ENCODE assay signal across 7 cellular contexts in the genomic region with DNA sequence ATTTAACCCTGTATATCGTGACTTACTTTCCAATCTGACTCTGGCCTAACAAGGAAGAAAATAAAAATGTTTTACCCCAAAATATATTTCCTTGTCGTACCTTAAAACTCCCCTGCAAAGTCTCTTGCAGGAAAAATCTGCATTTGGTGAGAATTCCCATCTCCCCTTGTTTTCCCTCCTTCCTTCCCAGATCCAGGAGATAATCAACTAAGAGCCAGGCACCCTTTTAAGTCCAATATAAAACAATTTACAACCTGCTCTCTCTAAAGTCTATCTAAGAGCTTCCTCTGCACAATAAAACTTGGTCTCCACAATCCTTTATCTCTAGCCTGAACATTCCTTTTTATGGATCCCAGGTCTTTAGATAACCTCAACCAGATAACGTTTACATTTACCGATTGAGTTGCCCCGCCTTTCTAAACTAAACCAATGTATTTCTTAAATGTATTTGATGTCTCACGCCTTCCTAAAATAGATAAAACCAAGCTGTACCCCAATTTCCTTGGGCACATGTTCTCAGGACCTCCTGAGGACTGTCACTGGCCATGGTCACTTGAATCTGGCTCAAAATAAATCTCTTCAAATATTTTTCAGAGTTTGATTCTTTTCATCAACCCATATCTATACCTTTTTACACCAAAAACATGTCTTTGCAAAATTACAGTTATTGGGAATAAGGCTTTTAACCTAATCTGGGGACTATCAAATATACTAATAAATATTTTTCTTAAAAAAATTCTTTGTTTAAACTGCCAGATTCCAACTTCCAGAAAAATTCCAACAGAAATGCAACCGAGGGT. TPM values are rescaled to one million over a fixed set of nuclear protein-coding genes. Genes with fewer than 3 reads are reported as not detected.
DNase-seq lines count a peak whose midpoint lies in the region; ATAC-seq and TF ChIP-seq lines count a peak whose summit lies in the region.

No MANE protein-coding gene starts in this region.

- H3K9me2 ChIP-seq in hepatocyte (replicated peaks; ENCODE audit: insufficient read depth): no peaks in the 10 kb centered on the region

- 10% methylated on average over 7 of the region's 7 CpGs for WGBS in hepatocyte (ENCODE audit: low lambda C conversion rate, missing lambda C conversion rate)
- WGBS in spleen, 5 donors: 32 to 45% (median 38%) methylated on average over 7 of the region's 7 CpGs

- no peak for TF ChIP-seq POLR2A in spleen (IDR thresholded peaks at IDR 0.05)

- H3K27ac Mint-ChIP-seq in HFFc6: peak overlapping the region; percentile 98

- H3K27ac ChIP-seq in WERI-Rb-1 (peak overlapping the region; percentile 99), hepatocyte (peak overlapping the region; percentile 99), spleen (peak overlapping the region; percentile 95 to 99 (median 99))

- H3K36me3 ChIP-seq in WERI-Rb-1 (peaks cover 35% of the 10 kb centered on the region), hepatocyte (replicated peaks; ENCODE audit: insufficient read depth, low read depth) (no peaks in the 10 kb centered on the region), spleen (peaks cover 0 to 37% (median 13%) of the 10 kb centered on the region in 6 donors)

- peaks cover 41% of the 10 kb centered on the region for H3K79me2 ChIP-seq in hepatocyte

- DNase-seq in HFFc6: no peak
- DNase-seq in WERI-Rb-1: no peak
- DNase-seq in hepatocyte (ENCODE audit: low spot score): peak; percentile 20
- DNase-seq in spleen: no peak
- DNase-seq in cortex of kidney (lab: John Stamatoyannopoulos, UW): no peak

- H3K9me3 ChIP-seq in WERI-Rb-1 (ENCODE audit: severe bottlenecking): no peaks in the 10 kb centered on the region
- H3K9me3 ChIP-seq in hepatocyte (ENCODE audit: low read depth): no peaks in the 10 kb centered on the region
- no peaks in the 10 kb centered on the region for H3K9me3 ChIP-seq in spleen

- peaks cover 24% of the 10 kb centered on the region; the same call in 1 of the 2 replicates for H3K36me3 Mint-ChIP-seq in HFFc6 (ENCODE audit: low read depth)

- no peaks in the 10 kb centered on the region for H3K27me3 Mint-ChIP-seq in HFFc6 (ENCODE audit: insufficient read depth)

- peak overlapping the region; percentile 98 for H3K4me3 ChIP-seq in WERI-Rb-1 (ENCODE audit: low read depth, low read length)
- peak overlapping the region; percentile 65 for H3K4me3 ChIP-seq in hepatocyte
- H3K4me3 ChIP-seq in spleen: peak overlapping the region; percentile 64 to 91 (median 68)

- H3K27me3 ChIP-seq in WERI-Rb-1 (ENCODE audit: insufficient read depth, low read depth, severe bottlenecking) (no peaks in the 10 kb centered on the region), hepatocyte (no peaks in the 10 kb centered on the region), spleen (replicated peaks in 1 of 7) (no peaks in the 10 kb centered on the region)

- peak overlapping the region; percentile 17 for H2AFZ ChIP-seq in hepatocyte

- no peaks in the 10 kb centered on the region for H4K20me1 ChIP-seq in hepatocyte (ENCODE audit: insufficient read depth, poor library complexity, severe bottlenecking)

- peak overlapping the region; percentile 78 for H3K4me2 ChIP-seq in hepatocyte

- ATAC-seq in HG03354 (IDR thresholded peaks at IDR 0.05; ENCODE audit: poor library complexity, severe bottlenecking, unreplicated experiment) (no peak), GM19328 (IDR thresholded peaks at IDR 0.05; ENCODE audit: unreplicated experiment) (no peak)

- peak overlapping the region; percentile 93 for H3K4me3 Mint-ChIP-seq in HFFc6

- H3K4me1 Mint-ChIP-seq in HFFc6 (ENCODE audit: low read depth): peaks cover 34% of the 10 kb centered on the region

- intact Hi-C loops in spleen (cut with DNase I; ENCODE audit: low total_unique reads): no loop called here

- H3K4me1 ChIP-seq in hepatocyte (ENCODE audit: insufficient read depth): peaks cover 7% of the 10 kb centered on the region
- H3K4me1 ChIP-seq in spleen: peaks cover 5 to 69% (median 47%) of the 10 kb centered on the region in 6 donors

- TF ChIP-seq CTCF in HFFc6 (IDR thresholded peaks at IDR 0.05): no peak
- no peak for TF ChIP-seq CTCF in WERI-Rb-1 (IDR thresholded peaks at IDR 0.05; ENCODE audit: low read depth, low read length)
- no peak for TF ChIP-seq CTCF in hepatocyte (IDR thresholded peaks at IDR 0.05; ENCODE audit: poor library complexity)
- no peak for TF ChIP-seq CTCF in spleen (IDR thresholded peaks at IDR 0.05 in 8 of 11, conservative IDR thresholded peaks at IDR 0.05 in 3 of 11)

- no peaks in the 10 kb centered on the region for H3K9me3 Mint-ChIP-seq in HFFc6

RNA-seq across cellular contexts. Expression of gene DDX59, which starts 1.0 kb away (rescaled TPM):
- 10 to 100 TPM; 13.2 to 17.3 (median 14.6) TPM for total RNA-seq in HFFc6 (2021; fragmentation: NEBNext Ultra II Directional; extraction: Animal tissue kit (Norgen Biotek cat#: 25700))
- total RNA-seq in hepatocyte: 19.9 TPM in 2 replicates
- polyA plus RNA-seq in hepatocyte: 10.5 and 13.6 TPM in 2 replicates
- total RNA-seq in spleen: 10 to 100 TPM; 29.6 to 37.5 (median 30.1) TPM
- 10 to 100 TPM; 21.4 to 40.2 (median 34.2) TPM for polyA plus RNA-seq in spleen

RNA-seq across cellular contexts. Expression of gene KIF14, which starts 48.2 kb away (rescaled TPM):
- 10 to 100 TPM in 5 of 6 experiments, 1 to 10 TPM in 1; 5.3 to 12.5 (median 11.4) TPM for total RNA-seq in HFFc6 (2021; fragmentation: NEBNext Ultra II Directional; extraction: Animal tissue kit (Norgen Biotek cat#: 25700))
- total RNA-seq in hepatocyte (1.4 and 2.2 TPM in 2 replicates), spleen (1 to 10 TPM in 4 of 7 donors, under 1 TPM in 3; 0.58 to 3.3 (median 1.6) TPM)
- polyA plus RNA-seq in hepatocyte (0.54 and 0.68 TPM in 2 replicates), spleen (under 1 TPM; 0.09 to 0.67 (median 0.29) TPM)
